In the genomic region with DNA sequence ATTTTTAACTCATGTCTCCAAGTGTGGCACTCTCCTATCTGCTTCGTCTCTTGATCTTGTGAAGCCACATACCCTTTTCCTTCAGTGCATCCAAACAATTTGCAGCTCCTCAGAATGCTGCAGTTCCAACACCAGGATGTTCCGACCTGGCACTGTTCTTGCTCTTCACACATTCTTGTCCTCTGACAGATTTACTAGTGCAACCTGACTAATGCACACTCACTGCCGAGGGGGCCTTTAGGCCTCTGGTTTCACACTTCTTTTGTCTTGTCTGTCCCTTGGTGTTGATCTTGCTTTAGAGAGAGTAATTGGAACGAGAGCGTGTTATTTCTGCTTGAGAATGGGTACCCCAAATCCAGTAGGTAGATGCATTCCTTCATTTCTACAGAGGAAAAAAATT, we compare ENCODE assay signal across 29 cellular contexts. TPM values are rescaled to one million over a fixed set of nuclear protein-coding genes. Genes with fewer than 3 reads are reported as not detected.
A peak's percentile ranks its signal among the peaks of the same experiment; 100 is the strongest.
DNase-seq lines count a peak whose midpoint lies in the region; ATAC-seq lines count a peak whose summit lies in the region.
"Had no signal": no experiment of that assay in that cellular context is flagged by ENCODE, and none has a peak within 500 bp of the region (broad histone marks: within the 10 kb centered on the region; RNA-seq: fewer than 3 reads in every experiment).

No MANE protein-coding gene starts in this region.

- intact Hi-C loops in activated CD4-positive, alpha-beta T cell treated with anti-CD3 and anti-CD28 coated beads for 36 hours (cut with DNase I, micrococcal nuclease): loop anchor here in 1 of 2 experiments (10.0 kb wide), 1 partner anchor 770 kb away; a partner anchor contains a TSS

- H3K4me3 Mint-ChIP-seq in activated CD4-positive, alpha-beta T cell treated with anti-CD3 and anti-CD28 coated beads for 36 hours: no peak overlapping the region
- peak overlapping the region; percentile 65 for H3K4me3 Mint-ChIP-seq in activated T-helper 17 cell treated with anti-CD3 and anti-CD28 coated beads, Interleukin-2, amount 50 U/mL, for 72 hours
- H3K4me3 Mint-ChIP-seq: H9 had no signal

- H3K9me3 Mint-ChIP-seq in activated CD4-positive, alpha-beta T cell treated with anti-CD3 and anti-CD28 coated beads for 36 hours (ENCODE audit: low read depth): no peaks in the 10 kb centered on the region
- no peaks in the 10 kb centered on the region for H3K9me3 Mint-ChIP-seq in activated T-helper 17 cell treated with anti-CD3 and anti-CD28 coated beads, Interleukin-2, amount 50 U/mL, for 72 hours
- H3K9me3 Mint-ChIP-seq: H9 had no signal

- CTCF ChIA-PET in activated CD4-positive, alpha-beta T cell treated with anti-CD3 and anti-CD28 coated beads for 36 hours (lab: Charles Lee): interaction anchor here (1.1 to 5.5 kb wide), 4 partner anchors 14 to 42 kb away, joined by 3 to 72 read pairs (median 8); a partner anchor contains a TSS

- H3K27ac Mint-ChIP-seq in activated CD4-positive, alpha-beta T cell treated with anti-CD3 and anti-CD28 coated beads for 36 hours: peak overlapping the region; percentile 1
- H3K27ac Mint-ChIP-seq in activated T-helper 17 cell treated with anti-CD3 and anti-CD28 coated beads, Interleukin-2, amount 50 U/mL, for 72 hours: no peak overlapping the region
- H3K27ac Mint-ChIP-seq: H9 had no signal

- no peak for ATAC-seq in activated CD4-positive, alpha-beta T cell treated with anti-CD3 and anti-CD28 coated beads for 36 hours
- ATAC-seq in activated T-helper 17 cell treated with anti-CD3 and anti-CD28 coated beads, Interleukin-2, amount 50 U/mL, for 72 hours (replicated peaks): no peak
- ATAC-seq in GM19351 (IDR thresholded peaks at IDR 0.05; ENCODE audit: unreplicated experiment): no peak
- ATAC-seq in GM21786 (IDR thresholded peaks at IDR 0.05; ENCODE audit: unreplicated experiment): no peak
- ATAC-seq: upper lobe of right lung had no signal

- DNase-seq in activated CD4-positive, alpha-beta T cell treated with anti-CD3 and anti-CD28 coated beads for 36 hours: no peak
- DNase-seq in activated CD4-positive, alpha-beta T cell treated with anti-CD3 and anti-CD28 coated beads, Interleukin-2, amount 50 U/mL, for 1 hour: no peak
- DNase-seq in EH (ENCODE audit: low read depth) (peak; percentile 40), islet precursor cell (peak; percentile 63), COR-L47 (lab: John Stamatoyannopoulos, UW) (no peak)
- DNase-seq: 8988T; activated CD4-positive, alpha-beta T cell treated with anti-CD3 and anti-CD28 coated beads for 4 hours; activated CD8-positive, alpha-beta memory T cell treated with anti-CD3 and anti-CD28 coated beads, Interleukin-2, amount 50 U/mL, for 4 hours; activated gamma-delta T cell treated with Interleukin-2 at 50 U/mL for 16 hours; AML-193; colonic mucosa; DMS79; esophagus squamous epithelium; H9; Karpas-422; kidney; NCI-H1048; NCI-H1694 treated with DMSO at 0.1 percent for 48 hours; NCI-H2171 treated with DMSO at 0.1 percent for 48 hours; NCI-H524; nucleus accumbens; PC-9; psoas muscle; SIG-M5; stimulated activated CD8-positive, alpha-beta memory T cell treated with anti-CD3 and anti-CD28 coated beads, Interleukin-4, amount 100 ng/mL, for 48 hours; upper lobe of right lung had no signal

- POLR2A ChIA-PET in activated CD4-positive, alpha-beta T cell treated with anti-CD3 and anti-CD28 coated beads for 36 hours (lab: Charles Lee): interaction anchor here (2.4 kb wide), 1 partner anchor 15 kb away, joined by 16 read pairs; a partner anchor contains a TSS

- H3K36me3 Mint-ChIP-seq in activated CD4-positive, alpha-beta T cell treated with anti-CD3 and anti-CD28 coated beads for 36 hours (ENCODE audit: low read depth): no peaks in the 10 kb centered on the region
- no peaks in the 10 kb centered on the region for H3K36me3 Mint-ChIP-seq in activated T-helper 17 cell treated with anti-CD3 and anti-CD28 coated beads, Interleukin-2, amount 50 U/mL, for 72 hours (ENCODE audit: low read depth)

- H3K4me1 Mint-ChIP-seq in activated CD4-positive, alpha-beta T cell treated with anti-CD3 and anti-CD28 coated beads for 36 hours: peaks cover 56% of the 10 kb centered on the region
- peaks cover 27% of the 10 kb centered on the region for H3K4me1 Mint-ChIP-seq in activated T-helper 17 cell treated with anti-CD3 and anti-CD28 coated beads, Interleukin-2, amount 50 U/mL, for 72 hours

- no peaks in the 10 kb centered on the region for H3K27me3 Mint-ChIP-seq in activated CD4-positive, alpha-beta T cell treated with anti-CD3 and anti-CD28 coated beads for 36 hours
- no peaks in the 10 kb centered on the region for H3K27me3 Mint-ChIP-seq in activated T-helper 17 cell treated with anti-CD3 and anti-CD28 coated beads, Interleukin-2, amount 50 U/mL, for 72 hours

RNA-seq across cellular contexts. Expression of a gene that starts 15.0 kb away (rescaled TPM):
- 10 to 100 TPM; 12.8 to 15.4 TPM for total RNA-seq in activated CD4-positive, alpha-beta T cell treated with anti-CD3 and anti-CD28 coated beads for 36 hours
- 10 to 100 TPM in 1 of 2 donors, 1 to 10 TPM in 1; 7.8 to 12.0 TPM for total RNA-seq in activated T-helper 17 cell treated with anti-CD3 and anti-CD28 coated beads, Interleukin-2, amount 50 U/mL, for 72 hours

Comparison
In these comparisons a context has a peak if more than half of its experiments do, and no peak if none do; other contexts are left out.
1. DNase-seq: peak in EH (single experiment) and islet precursor cell (single experiment); none in activated CD4-positive, alpha-beta T cell treated with anti-CD3 and anti-CD28 coated beads for 36 hours (single experiment), activated CD4-positive, alpha-beta T cell treated with anti-CD3 and anti-CD28 coated beads, Interleukin-2, amount 50 U/mL, for 1 hour (single experiment) and COR-L47 (single experiment).